Comparison of ENCODE assay signal across 8 cellular contexts in genomic region chr10:72834183-72834825, GRCh38. TPM values are rescaled to one million over a fixed set of nuclear protein-coding genes. Genes with fewer than 3 reads are reported as not detected.
DNase-seq lines count a peak whose midpoint lies in the region; ATAC-seq and TF ChIP-seq lines count a peak whose summit lies in the region.

No MANE protein-coding gene starts in this region.

- peak; percentile 58 for ATAC-seq in activated CD8-positive, alpha-beta memory T cell treated with anti-CD3 and anti-CD28 coated beads, Interleukin-2, amount 10 ng/mL, durations not matched to agents 7 days and 5 days
- ATAC-seq in SK-N-SH treated with all-trans-retinoic acid at 6 μM for 48 hours (peak; percentile 89), HG03280 (IDR thresholded peaks at IDR 0.05; ENCODE audit: unreplicated experiment) (no peak)

- no peak overlapping the region for H3K27ac ChIP-seq in liver (ENCODE audit: low read depth in 1 of 2, low read length in 2 of 2)
- no peak overlapping the region for H3K27ac ChIP-seq in tibial artery

- WGBS in liver: 76% methylated on average over 5 of the region's 5 CpGs

- peak; percentile 52 for DNase-seq in activated CD8-positive, alpha-beta memory T cell treated with anti-CD3 and anti-CD28 coated beads, Interleukin-2, amount 10 ng/mL, durations not matched to agents 7 days and 5 days
- no peak for DNase-seq in activated CD8-positive, alpha-beta memory T cell treated with anti-CD3 and anti-CD28 coated beads for 24 hours
- DNase-seq in MG63 (peak; percentile 17), dermis blood vessel endothelial cell (peak; percentile 87), tibial artery (peak in 1 of 2 donors; percentile 48)

- CTCF ChIA-PET in activated CD8-positive, alpha-beta memory T cell treated with anti-CD3 and anti-CD28 coated beads, Interleukin-2, amount 10 ng/mL, durations not matched to agents 7 days and 5 days (lab: Charles Lee): interaction anchor here (0.6 to 5.1 kb wide), 13 partner anchors 11 to 938 kb away, joined by 3 to 44 read pairs (median 3); partner anchors contain the start of gene DNAJB12

- H3K9ac ChIP-seq in liver (ENCODE audit: low read depth in 1 of 2, low read length in 2 of 2): no peak overlapping the region

- no peaks in the 10 kb centered on the region for H3K4me1 ChIP-seq in liver (ENCODE audit: control insufficient read depth in 4 of 4, insufficient read depth in 4 of 4, low read length in 3 of 4)
- peaks cover 0 to 39% (median 6%) of the 10 kb centered on the region in 4 donors for H3K4me1 ChIP-seq in tibial artery

- no peak overlapping the region for H3K4me3 ChIP-seq in MG63
- H3K4me3 ChIP-seq in liver (ENCODE audit: low read depth in 1 of 3, low read length in 3 of 3): no peak overlapping the region
- no peak overlapping the region for H3K4me3 ChIP-seq in tibial artery

- H3K9me3 Mint-ChIP-seq in activated CD8-positive, alpha-beta memory T cell treated with anti-CD3 and anti-CD28 coated beads, Interleukin-2, amount 10 ng/mL, durations not matched to agents 7 days and 5 days (ENCODE audit: low read depth): no peaks in the 10 kb centered on the region

- H3K9me3 ChIP-seq in MG63 (no peaks in the 10 kb centered on the region), liver (ENCODE audit: control insufficient read depth in 4 of 4, low read length in 3 of 4) (no peaks in the 10 kb centered on the region), tibial artery (no peaks in the 10 kb centered on the region)

- H3K4me1 Mint-ChIP-seq in activated CD8-positive, alpha-beta memory T cell treated with anti-CD3 and anti-CD28 coated beads, Interleukin-2, amount 10 ng/mL, durations not matched to agents 7 days and 5 days: peaks cover 3% of the 10 kb centered on the region

- H3K36me3 Mint-ChIP-seq in activated CD8-positive, alpha-beta memory T cell treated with anti-CD3 and anti-CD28 coated beads, Interleukin-2, amount 10 ng/mL, durations not matched to agents 7 days and 5 days: no peaks in the 10 kb centered on the region

- H3K27ac Mint-ChIP-seq in activated CD8-positive, alpha-beta memory T cell treated with anti-CD3 and anti-CD28 coated beads, Interleukin-2, amount 10 ng/mL, durations not matched to agents 7 days and 5 days: no peak overlapping the region

- TF ChIP-seq CTCF in liver (IDR thresholded peaks at IDR 0.05; ENCODE audit: low read depth, low read length, missing input control) (peak; percentile 73), tibial artery (IDR thresholded peaks at IDR 0.05) (peak; percentile 61 to 85)

- intact Hi-C loops in tibial artery (cut with DNase I; ENCODE audit: low total_unique reads): loop anchor here (10.0 kb wide), 1 partner anchor 470 kb away; no protein-coding TSS in a partner anchor

- H3K36me3 ChIP-seq in MG63: no peaks in the 10 kb centered on the region
- no peaks in the 10 kb centered on the region for H3K36me3 ChIP-seq in liver (ENCODE audit: control insufficient read depth in 4 of 4, insufficient read depth in 3 of 4, low read depth in 1 of 4, low read length in 3 of 4)
- H3K36me3 ChIP-seq in tibial artery: peaks cover 0 to 10% (median 0%) of the 10 kb centered on the region in 3 donors

- H3K4me3 Mint-ChIP-seq in activated CD8-positive, alpha-beta memory T cell treated with anti-CD3 and anti-CD28 coated beads, Interleukin-2, amount 10 ng/mL, durations not matched to agents 7 days and 5 days: no peak overlapping the region

- peak; percentile 97 to 98 for TF ChIP-seq RAD21 in liver (IDR thresholded peaks at IDR 0.05)

- H3K27me3 ChIP-seq in MG63 (no peaks in the 10 kb centered on the region), liver (ENCODE audit: control insufficient read depth in 4 of 4, insufficient read depth in 4 of 4, low read length in 3 of 4) (no peaks in the 10 kb centered on the region), tibial artery (no peaks in the 10 kb centered on the region)

- H3K27me3 Mint-ChIP-seq in activated CD8-positive, alpha-beta memory T cell treated with anti-CD3 and anti-CD28 coated beads, Interleukin-2, amount 10 ng/mL, durations not matched to agents 7 days and 5 days: no peaks in the 10 kb centered on the region

TF ChIP-seq in SK-N-SH treated with all-trans-retinoic acid at 6 μM for 48 hours, 23 proteins besides CTCF, POLR2A, EP300 and RAD21 (continues in another document):
- TF ChIP-seq PATZ1 (CRISPR knock-in tag; IDR thresholded peaks at IDR 0.05; ENCODE audit: borderline replicate concordance) (no peak), TCF4 (CRISPR knock-in tag; IDR thresholded peaks at IDR 0.05; ENCODE audit: borderline replicate concordance) (no peak), GLIS3 (CRISPR knock-in tag; IDR thresholded peaks at IDR 0.05) (no peak), ZC3H10 (CRISPR knock-in tag; IDR thresholded peaks at IDR 0.05) (no peak), PPARA (CRISPR knock-in tag; IDR thresholded peaks at IDR 0.05; ENCODE audit: borderline replicate concordance) (no peak), ESRRG (CRISPR knock-in tag; IDR thresholded peaks at IDR 0.05) (no peak), SNAI2 (CRISPR knock-in tag; IDR thresholded peaks at IDR 0.05) (no peak), CSRNP3 (CRISPR knock-in tag; IDR thresholded peaks at IDR 0.05) (no peak)

TF ChIP-seq in liver, 16 proteins besides CTCF, POLR2A, EP300 and RAD21:
- TF ChIP-seq JUND (IDR thresholded peaks at IDR 0.05) (no peak), EGR1 (IDR thresholded peaks at IDR 0.05; ENCODE audit: low read depth in 2 of 2) (no peak), HNF4G (IDR thresholded peaks at IDR 0.05) (no peak), TAF1 (conservative IDR thresholded peaks at IDR 0.05) (no peak), YY1 (IDR thresholded peaks at IDR 0.05) (no peak), HNF4A (conservative IDR thresholded peaks at IDR 0.05) (no peak), RXRA (IDR thresholded peaks at IDR 0.05) (no peak), NR2F2 (IDR thresholded peaks at IDR 0.05) (no peak), MAX (IDR thresholded peaks at IDR 0.05) (no peak)
- TF ChIP-seq, protein P1, sequence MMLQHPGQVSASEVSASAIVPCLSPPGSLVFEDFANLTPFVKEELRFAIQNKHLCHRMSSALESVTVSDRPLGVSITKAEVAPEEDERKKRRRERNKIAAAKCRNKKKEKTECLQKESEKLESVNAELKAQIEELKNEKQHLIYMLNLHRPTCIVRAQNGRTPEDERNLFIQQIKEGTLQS (IDR thresholded peaks at IDR 0.05): no peak

RNA-seq across cellular contexts. Expression of gene OIT3, which starts 59.2 kb away (rescaled TPM):
- total RNA-seq in activated CD8-positive, alpha-beta memory T cell treated with anti-CD3 and anti-CD28 coated beads, Interleukin-2, amount 10 ng/mL, durations not matched to agents 7 days and 5 days: not detected
- not detected in 2 replicates for total RNA-seq in MG63 (2014; rRNA removed; shearing (Covaris generic); ENCODE audit: low replicate concordance)
- total RNA-seq in dermis blood vessel endothelial cell: 0.34 TPM in 1 of 2 replicates, not detected in the other
- 10 to 100 TPM; 55.1 to 64.6 TPM for total RNA-seq in liver
- polyA plus RNA-seq in liver: 10 to 100 TPM; 19.0 to 84.8 TPM

Comparison
In these comparisons a context has a peak if more than half of its experiments do, and no peak if none do; other contexts are left out.
1. RNA of gene OIT3, which starts 59.2 kb away (total RNA-seq): 55.1 to 64.6 TPM in liver; 0.34 TPM in dermis blood vessel endothelial cell, not detected in activated CD8-positive, alpha-beta memory T cell treated with anti-CD3 and anti-CD28 coated beads, Interleukin-2, amount 10 ng/mL, durations not matched to agents 7 days and 5 days and not detected in MG63; every median in the first group is over 10 times any median in the second.